In the genomic region with DNA sequence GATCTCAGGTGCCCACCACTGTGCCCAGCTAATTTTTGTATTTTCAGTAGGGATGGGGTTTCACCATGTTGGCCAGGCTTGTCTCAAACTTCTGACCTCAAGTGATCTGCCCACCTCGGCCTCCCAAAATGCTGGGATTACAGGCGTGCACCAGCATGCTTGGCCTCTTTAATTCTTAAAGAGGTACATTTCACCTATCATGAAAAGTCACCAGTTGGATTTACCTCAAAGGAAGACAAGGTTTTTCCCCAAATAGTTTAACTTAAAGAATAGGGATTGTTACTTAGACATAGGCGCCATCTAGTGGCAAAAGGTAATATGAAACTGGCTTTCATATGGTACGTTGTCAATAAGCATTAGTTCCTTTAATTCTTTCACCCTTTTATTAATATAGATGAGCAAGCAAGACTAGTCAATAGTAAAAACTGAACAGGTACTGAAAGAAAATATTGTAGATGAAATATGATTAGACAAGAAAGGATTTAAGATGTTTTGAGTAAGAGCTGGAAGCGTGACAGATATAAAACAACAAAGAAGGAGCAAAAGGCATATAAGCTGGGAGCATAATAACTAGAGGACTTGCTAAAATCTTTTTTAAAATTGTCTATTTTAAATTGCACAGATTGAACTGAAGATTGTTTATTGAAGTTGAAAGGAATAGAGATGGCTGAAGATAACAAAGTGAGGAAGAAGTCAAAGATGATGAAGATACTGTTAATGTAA, we compare ENCODE assay signal across 8 cellular contexts. TPM values are rescaled to one million over a fixed set of nuclear protein-coding genes. Genes with fewer than 3 reads are reported as not detected.
A peak's percentile ranks its signal among the peaks of the same experiment; 100 is the strongest.
DNase-seq lines count a peak whose midpoint lies in the region; ATAC-seq lines count a peak whose summit lies in the region.

No MANE protein-coding gene starts in this region.

- peak overlapping the region; percentile 73 for H3K27ac Mint-ChIP-seq in activated T-cell treated with anti-CD3 and anti-CD28 coated beads, Interleukin-2, amount 50 U/mL, for 72 hours

- H3K36me3 Mint-ChIP-seq in activated T-cell treated with anti-CD3 and anti-CD28 coated beads, Interleukin-2, amount 50 U/mL, for 72 hours (ENCODE audit: insufficient read depth in 2 of 2), result no peaks in the 10 kb centered on the region

- peak; percentile 86 for DNase-seq in DMS 273 (lab: John Stamatoyannopoulos, UW; ENCODE audit: unreplicated experiment)
- DNase-seq in NCI-H2171 treated with DMSO at 0.1 percent for 48 hours (lab: John Stamatoyannopoulos, UW), result peak; percentile 64
- DNase-seq in activated T-cell treated with anti-CD3 and anti-CD28 coated beads, Interleukin-2, amount 50 U/mL, for 72 hours, result peak; percentile 23 to 47
- DNase-seq in iPS-NIHi7 (ENCODE audit: extremely low spot score), result peak; percentile 32
- DNase-seq in superior temporal gyrus (ENCODE audit: extremely low spot score), result peak; percentile 94

- no peaks in the 10 kb centered on the region for H3K9me3 Mint-ChIP-seq in activated T-cell treated with anti-CD3 and anti-CD28 coated beads, Interleukin-2, amount 50 U/mL, for 72 hours

- H3K27me3 Mint-ChIP-seq in activated T-cell treated with anti-CD3 and anti-CD28 coated beads, Interleukin-2, amount 50 U/mL, for 72 hours (ENCODE audit: low read depth), result no peaks in the 10 kb centered on the region

- ATAC-seq in GM18868 (IDR thresholded peaks at IDR 0.05; ENCODE audit: unreplicated experiment), result peak; percentile 92
- ATAC-seq in HG03135 (IDR thresholded peaks at IDR 0.05; ENCODE audit: unreplicated experiment), result peak; percentile 92
- ATAC-seq in activated T-cell treated with anti-CD3 and anti-CD28 coated beads, Interleukin-2, amount 50 U/mL, for 72 hours (replicated peaks in 1 of 2), result peak; percentile 51 to 58
- no peak for ATAC-seq in GM19397 (IDR thresholded peaks at IDR 0.05; ENCODE audit: unreplicated experiment)

- no peaks in the 10 kb centered on the region for H3K4me1 Mint-ChIP-seq in activated T-cell treated with anti-CD3 and anti-CD28 coated beads, Interleukin-2, amount 50 U/mL, for 72 hours (ENCODE audit: low read depth)

- H3K4me3 Mint-ChIP-seq in activated T-cell treated with anti-CD3 and anti-CD28 coated beads, Interleukin-2, amount 50 U/mL, for 72 hours, result peak overlapping the region in 1 of 2 donors; percentile 45

RNA-seq across cellular contexts. Expression of a gene that starts 35.0 kb away (rescaled TPM):
- 10 to 100 TPM; 69.8 to 77.5 TPM for total RNA-seq in activated T-cell treated with anti-CD3 and anti-CD28 coated beads, Interleukin-2, amount 50 U/mL, for 72 hours

Comparison
In these comparisons a context has a peak if more than half of its experiments do, and no peak if none do; other contexts are left out.
1. DNase-seq: peak in every context shown above with its lines; median percentile 94 in superior temporal gyrus; 86 in DMS 273; 64 in NCI-H2171 treated with DMSO at 0.1 percent for 48 hours; 35 in activated T-cell treated with anti-CD3 and anti-CD28 coated beads, Interleukin-2, amount 50 U/mL, for 72 hours; 32 in iPS-NIHi7.